ENCODE assay signal across 18 cellular contexts in the genomic region with DNA sequence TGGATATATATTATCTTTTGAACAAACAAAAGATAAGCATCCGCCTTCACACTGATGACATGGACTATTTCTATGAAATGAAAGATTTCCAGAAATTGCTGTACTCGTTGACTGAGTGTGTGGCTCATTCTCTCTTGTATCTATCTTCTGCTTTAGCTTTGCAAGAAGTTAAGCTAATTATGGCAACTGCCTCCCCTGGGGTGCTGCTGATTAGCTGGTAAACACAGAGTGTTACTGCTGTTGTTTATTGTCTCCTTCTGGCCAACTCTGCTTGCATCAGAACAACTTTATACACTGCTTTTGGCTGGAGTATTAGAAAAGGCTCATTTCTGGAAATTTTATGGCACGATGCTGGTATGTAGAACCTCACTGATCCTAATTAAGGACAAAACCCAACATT.
"Had no signal": no experiment of that assay in that cellular context is flagged by ENCODE, and none has a peak within 500 bp of the region (broad histone marks: within the 10 kb centered on the region; RNA-seq: fewer than 3 reads in every experiment).

No MANE protein-coding gene starts in this region.

- DNase-seq: activated CD4-positive, alpha-beta T cell treated with anti-CD3 and anti-CD28 coated beads for 48 hours; activated CD4-positive, alpha-beta T cell treated with anti-CD3 and anti-CD28 coated beads, Interleukin-2, amount 50 U/mL, for 4 hours; activated CD4-positive, CD25-positive, alpha-beta regulatory T cell treated with anti-CD3 and anti-CD28 coated beads, Interleukin-2, amount 50 U/mL, for 72 hours; activated CD8-positive, alpha-beta memory T cell treated with anti-CD3 and anti-CD28 coated beads, Interleukin-2, amount 10 ng/mL, durations not matched to agents 7 days and 5 days; activated gamma-delta T cell; activated naive CD4-positive, alpha-beta T cell treated with anti-CD3 and anti-CD28 coated beads for 36 hours; activated T-cell treated with anti-CD3 and anti-CD28 coated beads, Interleukin-2, amount 50 U/mL, for 24 hours; NCI-H1092; NCI-H1930; NCI-H2171; NCI-H2227 treated with DMSO at 0.1 percent for 48 hours; NCI-H526; SHP77 treated with DMSO at 0.1 percent for 48 hours had no signal

- H3K36me3 Mint-ChIP-seq: activated CD8-positive, alpha-beta memory T cell treated with anti-CD3 and anti-CD28 coated beads, Interleukin-2, amount 10 ng/mL, durations not matched to agents 7 days and 5 days; activated naive CD8-positive, alpha-beta T cell had no signal

- H3K4me1 Mint-ChIP-seq: activated CD8-positive, alpha-beta memory T cell treated with anti-CD3 and anti-CD28 coated beads, Interleukin-2, amount 10 ng/mL, durations not matched to agents 7 days and 5 days; brain; central memory CD8-positive, alpha-beta T cell had no signal

- ATAC-seq: activated CD8-positive, alpha-beta memory T cell treated with anti-CD3 and anti-CD28 coated beads, Interleukin-2, amount 10 ng/mL, durations not matched to agents 7 days and 5 days had no signal

- H3K4me3 Mint-ChIP-seq: activated CD8-positive, alpha-beta memory T cell treated with anti-CD3 and anti-CD28 coated beads, Interleukin-2, amount 10 ng/mL, durations not matched to agents 7 days and 5 days; activated naive CD4-positive, alpha-beta T cell treated with anti-CD3 and anti-CD28 coated beads for 36 hours; activated naive CD8-positive, alpha-beta T cell; activated T-cell treated with anti-CD3 and anti-CD28 coated beads, Interleukin-2, amount 50 U/mL, for 24 hours; activated T-helper 1 cell treated with anti-CD3 and anti-CD28 coated beads, Interleukin-12 subunit alpha, Interleukin-12 subunit beta, Interleukin-2, Interleukin-4 antibody, amounts not matched to agents 30 ng/mL and 10 ng/mL and 1 ng/mL, durations not matched to agents 14 hours and 24 hours and 36 hours; brain; central memory CD8-positive, alpha-beta T cell; T-helper 1 cell treated with Interleukin-12 subunit alpha and Interleukin-12 subunit beta and Interleukin-4 antibody, amounts not matched to agents 30 μg/mL and 1 μg/mL, for 36 hours had no signal

- H3K27ac Mint-ChIP-seq: activated CD8-positive, alpha-beta memory T cell treated with anti-CD3 and anti-CD28 coated beads, Interleukin-2, amount 10 ng/mL, durations not matched to agents 7 days and 5 days; activated naive CD4-positive, alpha-beta T cell treated with anti-CD3 and anti-CD28 coated beads for 36 hours; activated naive CD8-positive, alpha-beta T cell; activated T-cell treated with anti-CD3 and anti-CD28 coated beads, Interleukin-2, amount 50 U/mL, for 24 hours; activated T-helper 1 cell treated with anti-CD3 and anti-CD28 coated beads, Interleukin-12 subunit alpha, Interleukin-12 subunit beta, Interleukin-2, Interleukin-4 antibody, amounts not matched to agents 30 ng/mL and 10 ng/mL and 1 ng/mL, durations not matched to agents 14 hours and 24 hours and 36 hours; brain; T-helper 1 cell treated with Interleukin-12 subunit alpha and Interleukin-12 subunit beta and Interleukin-4 antibody, amounts not matched to agents 30 μg/mL and 1 μg/mL, for 36 hours had no signal

- H3K27me3 Mint-ChIP-seq: activated CD8-positive, alpha-beta memory T cell treated with anti-CD3 and anti-CD28 coated beads, Interleukin-2, amount 10 ng/mL, durations not matched to agents 7 days and 5 days; activated naive CD8-positive, alpha-beta T cell; activated T-cell treated with anti-CD3 and anti-CD28 coated beads, Interleukin-2, amount 50 U/mL, for 24 hours; brain; central memory CD8-positive, alpha-beta T cell had no signal
